In genomic region chr3:56758042-56758441, GRCh38 we compare ENCODE assay signal across 8 cellular contexts. TPM values are rescaled to one million over a fixed set of nuclear protein-coding genes. Genes with fewer than 3 reads are reported as not detected.
DNase-seq lines count a peak whose midpoint lies in the region; ATAC-seq and TF ChIP-seq lines count a peak whose summit lies in the region.
"Not testable (repeated sequence)": the region's sequence is repeated elsewhere in the genome, so short reads cannot be mapped to it uniquely, and the experiment has no call there.

No MANE protein-coding gene starts in this region.

- not testable (repeated sequence) for H3K27me3 ChIP-seq in ACC112 (ENCODE audit: insufficient read depth, low read length); effector memory CD4-positive, alpha-beta T cell (replicated peaks; ENCODE audit: control insufficient read depth, insufficient read depth, low read length, poor library complexity, severe bottlenecking); hepatocyte; naive thymus-derived CD4-positive, alpha-beta T cell (ENCODE audit: control insufficient read depth in 2 of 2, insufficient read depth in 2 of 2, low read length in 2 of 2)

- H3K27ac ChIP-seq in ACC112 (ENCODE audit: low read depth, low read length) (peak overlapping the region; percentile 57; the same call in 1 of the 2 replicates), hepatocyte (peak overlapping the region; percentile 62)
- H3K27ac ChIP-seq in effector memory CD4-positive, alpha-beta T cell (ENCODE audit: insufficient read depth, low read length, poor library complexity, severe bottlenecking), result peak overlapping the region; percentile 20
- peak overlapping the region; percentile 51 for H3K27ac ChIP-seq in naive thymus-derived CD4-positive, alpha-beta T cell (ENCODE audit: low read depth, low read length)

- not testable (repeated sequence) for ATAC-seq in naive thymus-derived CD4-positive, alpha-beta T cell; stimulated activated effector memory CD8-positive, alpha-beta T cell treated with anti-CD3 and anti-CD28 coated beads, Interleukin-12 subunit alpha, Interleukin-12 subunit beta, amount 100 ng/mL, for 72 hours

- peaks cover 58% of the 10 kb centered on the region for H3K4me1 Mint-ChIP-seq in HFFc6 (ENCODE audit: low read depth)
- H3K4me1 Mint-ChIP-seq in T-helper 2 cell treated with Interferon-gamma antibody and Interleukin-4, amounts not matched to agents 5 μg/mL and 100 μg/mL, for 36 hours (ENCODE audit: low read depth), result peaks cover 74% of the 10 kb centered on the region
- peaks cover 89% of the 10 kb centered on the region for H3K4me1 Mint-ChIP-seq in activated naive CD8-positive, alpha-beta T cell treated with anti-CD3 and anti-CD28 coated beads for 36 hours
- H3K4me1 Mint-ChIP-seq in naive thymus-derived CD4-positive, alpha-beta T cell, result peaks cover 64 to 94% (median 91%) of the 10 kb centered on the region in 7 donors
- peaks cover 77% of the 10 kb centered on the region for H3K4me1 Mint-ChIP-seq in stimulated activated effector memory CD8-positive, alpha-beta T cell treated with anti-CD3 and anti-CD28 coated beads, Interleukin-12 subunit alpha, Interleukin-12 subunit beta, amount 100 ng/mL, for 72 hours

- H3K9me3 Mint-ChIP-seq in HFFc6; T-helper 2 cell treated with Interferon-gamma antibody and Interleukin-4, amounts not matched to agents 5 μg/mL and 100 μg/mL, for 36 hours; activated naive CD8-positive, alpha-beta T cell treated with anti-CD3 and anti-CD28 coated beads for 36 hours; naive thymus-derived CD4-positive, alpha-beta T cell; stimulated activated effector memory CD8-positive, alpha-beta T cell treated with anti-CD3 and anti-CD28 coated beads, Interleukin-12 subunit alpha, Interleukin-12 subunit beta, amount 100 ng/mL, for 72 hours: not testable (repeated sequence)

- peaks cover 18% of the 10 kb centered on the region for H3K4me1 ChIP-seq in ACC112 (ENCODE audit: control insufficient read depth, insufficient read depth, low read length, unreplicated experiment)
- peaks cover 33% of the 10 kb centered on the region for H3K4me1 ChIP-seq in effector memory CD4-positive, alpha-beta T cell (ENCODE audit: control insufficient read depth, insufficient read depth, low read length, poor library complexity, severe bottlenecking)
- not testable (repeated sequence) for H3K4me1 ChIP-seq in hepatocyte (ENCODE audit: insufficient read depth)
- H3K4me1 ChIP-seq in naive thymus-derived CD4-positive, alpha-beta T cell (ENCODE audit: control insufficient read depth in 2 of 2, insufficient read depth in 2 of 2, low read length in 2 of 2), result peaks cover 49 to 50% of the 10 kb centered on the region in 2 donors

- not testable (repeated sequence) for H3K36me3 Mint-ChIP-seq in HFFc6 (ENCODE audit: low read depth)
- H3K36me3 Mint-ChIP-seq in T-helper 2 cell treated with Interferon-gamma antibody and Interleukin-4, amounts not matched to agents 5 μg/mL and 100 μg/mL, for 36 hours (ENCODE audit: low read depth), result peaks cover 74% of the 10 kb centered on the region
- H3K36me3 Mint-ChIP-seq in activated naive CD8-positive, alpha-beta T cell treated with anti-CD3 and anti-CD28 coated beads for 36 hours, result peaks cover 78% of the 10 kb centered on the region
- H3K36me3 Mint-ChIP-seq in naive thymus-derived CD4-positive, alpha-beta T cell, result peaks cover 9 to 75% (median 41%) of the 10 kb centered on the region in 5 donors
- H3K36me3 Mint-ChIP-seq in stimulated activated effector memory CD8-positive, alpha-beta T cell treated with anti-CD3 and anti-CD28 coated beads, Interleukin-12 subunit alpha, Interleukin-12 subunit beta, amount 100 ng/mL, for 72 hours, result peaks cover 17% of the 10 kb centered on the region

- intact Hi-C loops in naive thymus-derived CD4-positive, alpha-beta T cell (cut with micrococcal nuclease), result loop anchor here (1.0 to 5.0 kb wide), 3 partner anchors 25 to 36 kb away; no protein-coding TSS in a partner anchor

- H3K4me3 ChIP-seq in ACC112 (ENCODE audit: low read depth, low read length); effector memory CD4-positive, alpha-beta T cell (ENCODE audit: insufficient read depth, low read depth, low read length, poor library complexity, severe bottlenecking); hepatocyte; naive thymus-derived CD4-positive, alpha-beta T cell (ENCODE audit: low read length): not testable (repeated sequence)

- H3K79me2 ChIP-seq in ACC112 (ENCODE audit: control insufficient read depth, insufficient read depth, low read length, unreplicated experiment), result not testable (repeated sequence)
- peaks cover 68% of the 10 kb centered on the region for H3K79me2 ChIP-seq in hepatocyte

- H3K9me3 ChIP-seq in effector memory CD4-positive, alpha-beta T cell (ENCODE audit: control insufficient read depth, low read length); hepatocyte (ENCODE audit: low read depth); naive thymus-derived CD4-positive, alpha-beta T cell (ENCODE audit: control insufficient read depth in 2 of 3, low read length in 3 of 3): not testable (repeated sequence)

- not testable (repeated sequence) for H3K27me3 Mint-ChIP-seq in HFFc6 (ENCODE audit: insufficient read depth); T-helper 2 cell treated with Interferon-gamma antibody and Interleukin-4, amounts not matched to agents 5 μg/mL and 100 μg/mL, for 36 hours (ENCODE audit: low read depth); activated naive CD8-positive, alpha-beta T cell treated with anti-CD3 and anti-CD28 coated beads for 36 hours; naive thymus-derived CD4-positive, alpha-beta T cell

- not testable (repeated sequence) for H3K36me3 ChIP-seq in ACC112 (ENCODE audit: insufficient read depth, low read length); hepatocyte (replicated peaks; ENCODE audit: insufficient read depth, low read depth); naive thymus-derived CD4-positive, alpha-beta T cell (ENCODE audit: control insufficient read depth in 2 of 3, insufficient read depth in 3 of 3, low read length in 3 of 3)
- peaks cover 15% of the 10 kb centered on the region for H3K36me3 ChIP-seq in effector memory CD4-positive, alpha-beta T cell (ENCODE audit: control insufficient read depth, insufficient read depth, low read length)

- H3K9me2 ChIP-seq in hepatocyte (replicated peaks; ENCODE audit: insufficient read depth), result not testable (repeated sequence)

- peak overlapping the region; percentile 85; the same call in 1 of the 2 replicates for H3K27ac Mint-ChIP-seq in HFFc6
- peak overlapping the region; percentile 95 for H3K27ac Mint-ChIP-seq in T-helper 2 cell treated with Interferon-gamma antibody and Interleukin-4, amounts not matched to agents 5 μg/mL and 100 μg/mL, for 36 hours
- H3K27ac Mint-ChIP-seq in activated naive CD8-positive, alpha-beta T cell treated with anti-CD3 and anti-CD28 coated beads for 36 hours, result peak overlapping the region; percentile 51
- H3K27ac Mint-ChIP-seq in naive thymus-derived CD4-positive, alpha-beta T cell, result peak overlapping the region in 7 of 9 donors; percentile 78 to 94 (median 89)
- H3K27ac Mint-ChIP-seq in stimulated activated effector memory CD8-positive, alpha-beta T cell treated with anti-CD3 and anti-CD28 coated beads, Interleukin-12 subunit alpha, Interleukin-12 subunit beta, amount 100 ng/mL, for 72 hours, result not testable (repeated sequence)

- CTCF ChIA-PET in naive thymus-derived CD4-positive, alpha-beta T cell (lab: Charles Lee), result interaction anchor here (0.6 to 1.6 kb wide), 5 partner anchors 32 to 56 kb away, joined by 3 to 6 read pairs (median 4); partner anchors contain the start of gene ARHGEF3

- H4K20me1 ChIP-seq in hepatocyte (ENCODE audit: insufficient read depth, poor library complexity, severe bottlenecking), result peaks cover 17% of the 10 kb centered on the region

- DNase-seq in HFFc6; T-helper 2 cell treated with Interferon-gamma antibody and Interleukin-4, amounts not matched to agents 5 μg/mL and 100 μg/mL, for 36 hours (ENCODE audit: low spot score); activated naive CD8-positive, alpha-beta T cell treated with anti-CD3 and anti-CD28 coated beads for 36 hours; effector memory CD4-positive, alpha-beta T cell; hepatocyte (ENCODE audit: low spot score); naive thymus-derived CD4-positive, alpha-beta T cell; stimulated activated effector memory CD8-positive, alpha-beta T cell treated with anti-CD3 and anti-CD28 coated beads, Interleukin-12 subunit alpha, Interleukin-12 subunit beta, amount 100 ng/mL, for 72 hours (ENCODE audit: low spot score in 2 of 2): not testable (repeated sequence)

- POLR2A ChIA-PET in naive thymus-derived CD4-positive, alpha-beta T cell (lab: Charles Lee), result interaction anchor here (0.8 to 7.1 kb wide), 6 partner anchors 17 to 42 kb away, joined by 3 to 115 read pairs (median 4); partner anchors contain the start of gene ARHGEF3

- not testable (repeated sequence) for TF ChIP-seq CTCF in HFFc6 (IDR thresholded peaks at IDR 0.05); hepatocyte (IDR thresholded peaks at IDR 0.05; ENCODE audit: poor library complexity)

- peak overlapping the region; percentile 27 for H3K4me2 ChIP-seq in hepatocyte

- H2AFZ ChIP-seq in ACC112 (ENCODE audit: low read length, unreplicated experiment); hepatocyte: not testable (repeated sequence)

- WGBS in hepatocyte (ENCODE audit: low lambda C conversion rate, missing lambda C conversion rate), result 86% methylated on average over 11 of the region's 11 CpGs

- H3K4me3 Mint-ChIP-seq in HFFc6; T-helper 2 cell treated with Interferon-gamma antibody and Interleukin-4, amounts not matched to agents 5 μg/mL and 100 μg/mL, for 36 hours; activated naive CD8-positive, alpha-beta T cell treated with anti-CD3 and anti-CD28 coated beads for 36 hours: not testable (repeated sequence)
- peak overlapping the region in 3 of 10 donors; percentile 35 to 83 (median 54) for H3K4me3 Mint-ChIP-seq in naive thymus-derived CD4-positive, alpha-beta T cell
- H3K4me3 Mint-ChIP-seq in stimulated activated effector memory CD8-positive, alpha-beta T cell treated with anti-CD3 and anti-CD28 coated beads, Interleukin-12 subunit alpha, Interleukin-12 subunit beta, amount 100 ng/mL, for 72 hours, result peak overlapping the region; percentile 51

RNA-seq across cellular contexts. Expression of gene ARHGEF3, which starts 43.7 kb away (rescaled TPM):
- total RNA-seq in HFFc6 (2021; fragmentation: NEBNext Ultra II Directional; extraction: Animal tissue kit (Norgen Biotek cat#: 25700)), result 1 to 10 TPM; 1.7 to 5.9 (median 2.4) TPM
- total RNA-seq in activated naive CD8-positive, alpha-beta T cell treated with anti-CD3 and anti-CD28 coated beads for 36 hours, result 10 to 100 TPM; 81.2 to 88.2 TPM
- total RNA-seq in hepatocyte, result 39.6 and 41.7 TPM in 2 replicates
- 52.4 and 63.8 TPM in 2 replicates for polyA plus RNA-seq in hepatocyte
- total RNA-seq in naive thymus-derived CD4-positive, alpha-beta T cell, result 10 to 100 TPM; 79.6 to 99.7 (median 87.0) TPM
- 10 to 100 TPM; 78.8 to 94.7 TPM for polyA plus RNA-seq in naive thymus-derived CD4-positive, alpha-beta T cell
